ENCODE assay signal across 1 cellular context in genomic region chr6:37257320-37257633, GRCh38.
TF ChIP-seq lines count a peak whose summit lies in the region.

No MANE protein-coding gene starts in this region.

TF ChIP-seq in K562, 482 proteins besides CTCF, POLR2A, EP300 and RAD21 (continued from another document):
- TF ChIP-seq HMGXB4 (CRISPR knock-in tag; IDR thresholded peaks at IDR 0.05) = 0 out of 2 replicates have a peak, but pooled peaks have one; percentile 4
- 0 out of 2 replicates have a peak, but pooled peaks have one; percentile 39 for TF ChIP-seq CREB3L1 (IDR thresholded peaks at IDR 0.05; ENCODE audit: borderline replicate concordance, low read depth)
- no peak for TF ChIP-seq PCBP1 (IDR thresholded peaks at IDR 0.05; ENCODE audit: low read depth, low read length, poor library complexity, severe bottlenecking)
- 0 out of 2 replicates have a peak, but pooled peaks have one; percentile 9 for TF ChIP-seq HES1 (IDR thresholded peaks at IDR 0.05; ENCODE audit: low read depth)
- no peak for TF ChIP-seq ATF3 (IDR thresholded peaks at IDR 0.05)
- 0 out of 2 replicates have a peak, but pooled peaks have one; percentile 16 for TF ChIP-seq ATF3 (CRISPR knock-in tag; conservative IDR thresholded peaks at IDR 0.05)
- TF ChIP-seq MNT (conservative IDR thresholded peaks at IDR 0.05) = 0 out of 4 replicates have a peak, but pooled peaks of 1 of the 2 experiments have one; percentile 7
- TF ChIP-seq JUND (IDR thresholded peaks at IDR 0.05; ENCODE audit: borderline replicate concordance, low read depth, low read length) = no peak
- TF ChIP-seq JUND (tag; IDR thresholded peaks at IDR 0.05; ENCODE audit: borderline replicate concordance, low read depth, low read length) = 0 out of 3 replicates have a peak, but pooled peaks have one; percentile 15
- TF ChIP-seq TEAD1 (CRISPR knock-in tag; IDR thresholded peaks at IDR 0.05) = no peak; a peak in 1 of 4 replicates
- TF ChIP-seq GATAD2B (IDR thresholded peaks at IDR 0.05; ENCODE audit: borderline replicate concordance) = 0 out of 2 replicates have a peak, but pooled peaks have one; percentile 19
